ENCODE assay signal across 1 cellular context in genomic region chr22:50683086-50683993, GRCh38.
TF ChIP-seq lines count a peak whose summit lies in the region.

No MANE protein-coding gene starts in this region.

TF ChIP-seq in SK-N-SH treated with all-trans-retinoic acid at 6 μM for 48 hours, 23 proteins besides CTCF, POLR2A, EP300 and RAD21 (continued from another document):
- no peak for TF ChIP-seq CSRNP3 (CRISPR knock-in tag; IDR thresholded peaks at IDR 0.05)
- TF ChIP-seq PATZ1 (CRISPR knock-in tag; IDR thresholded peaks at IDR 0.05; ENCODE audit: borderline replicate concordance): no peak
- TF ChIP-seq POU6F1 (CRISPR knock-in tag; IDR thresholded peaks at IDR 0.05; ENCODE audit: borderline replicate concordance, low read depth): no peak
- no peak for TF ChIP-seq ISL1 (CRISPR knock-in tag; IDR thresholded peaks at IDR 0.05)
- TF ChIP-seq TOX (CRISPR knock-in tag; IDR thresholded peaks at IDR 0.05; ENCODE audit: borderline replicate concordance): no peak
